Comparison of ENCODE assay signal across 9 cellular contexts in the genomic region with DNA sequence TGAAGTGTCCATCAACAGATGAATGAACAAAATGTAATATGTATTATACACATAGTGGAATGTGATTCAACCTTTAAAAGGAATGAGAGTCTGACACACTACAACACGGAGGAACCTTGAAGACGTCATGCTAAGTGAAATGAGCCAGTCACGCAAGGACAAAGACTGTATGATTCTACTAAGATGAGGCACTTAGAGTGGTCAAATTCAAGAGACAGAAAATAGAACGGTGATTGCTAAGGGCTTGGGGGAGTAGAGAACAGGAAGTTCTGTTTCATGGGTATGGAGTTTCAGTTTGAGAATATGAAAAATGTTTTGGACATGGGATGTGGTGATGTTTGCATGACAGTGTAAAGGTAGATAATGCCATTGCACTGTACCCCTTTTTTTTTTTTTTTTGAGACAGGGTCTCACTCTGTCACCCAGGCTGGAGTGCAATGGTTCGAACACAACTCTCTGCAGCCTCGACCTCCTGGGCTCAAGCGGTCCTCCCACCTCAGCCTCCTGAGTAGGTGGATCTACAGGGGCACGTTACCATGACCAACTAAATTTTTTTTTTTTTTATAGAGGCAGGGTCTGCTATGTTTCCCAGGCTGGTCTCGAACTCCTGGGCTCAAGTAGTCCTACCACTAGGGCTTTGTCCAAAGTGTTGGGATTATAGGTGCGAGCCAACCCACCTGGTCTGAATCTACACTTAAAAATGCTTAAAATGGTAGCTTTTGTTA. TPM values are rescaled to one million over a fixed set of nuclear protein-coding genes. Genes with fewer than 3 reads are reported as not detected.
DNase-seq lines count a peak whose midpoint lies in the region; ATAC-seq, FAIRE-seq and TF ChIP-seq lines count a peak whose summit lies in the region.
"Had no signal": no experiment of that assay in that cellular context is flagged by ENCODE, and none has a peak within 500 bp of the region (broad histone marks: within the 10 kb centered on the region; RNA-seq: fewer than 3 reads in every experiment).

No MANE protein-coding gene starts in this region.

- H3K27me3 ChIP-seq in BLaER1 treated with 17β-estradiol and CSF1 and Interleukin-3, amounts not matched to agents 10 nM and 100 nM = peaks cover 0 to 36% (median 0%) of the 10 kb centered on the region in 11 experiments; a peak in 5 of 22 replicates
- H3K27me3 ChIP-seq in A673 (replicated peaks; ENCODE audit: insufficient read depth, low read depth, low read length, poor library complexity) (no peaks in the 10 kb centered on the region), GM23248 (replicated peaks; ENCODE audit: insufficient read depth) (no peaks in the 10 kb centered on the region)

- H3K4me3 Mint-ChIP-seq in activated CD4-positive, alpha-beta memory T cell treated with anti-CD3 and anti-CD28 coated beads, Interleukin-2, amount 10 ng/mL, durations not matched to agents 7 days and 5 days = peak overlapping the region; percentile 69

- CTCF ChIA-PET in activated CD4-positive, alpha-beta memory T cell treated with anti-CD3 and anti-CD28 coated beads, Interleukin-2, amount 10 ng/mL, durations not matched to agents 7 days and 5 days (lab: Charles Lee) = interaction anchor here (1.2 to 1.6 kb wide), 4 partner anchors 38 to 240 kb away, joined by 3 to 5 read pairs (median 3); no protein-coding TSS in a partner anchor
- CTCF ChIA-PET in A673 (lab: Charles Lee) = no interaction called here

- peaks cover 80 to 95% (median 93%) of the 10 kb centered on the region in 10 experiments for H3K4me1 ChIP-seq in BLaER1 treated with 17β-estradiol and CSF1 and Interleukin-3, amounts not matched to agents 10 nM and 100 nM
- H3K4me1 ChIP-seq in A673 (ENCODE audit: insufficient read depth, low read length, poor library complexity, severe bottlenecking) (peaks cover 7% of the 10 kb centered on the region), GM23248 (ENCODE audit: insufficient read depth) (peaks cover 4% of the 10 kb centered on the region; the same call in 1 of the 2 replicates)

- no peaks in the 10 kb centered on the region for H3K9me3 Mint-ChIP-seq in activated CD4-positive, alpha-beta memory T cell treated with anti-CD3 and anti-CD28 coated beads, Interleukin-2, amount 10 ng/mL, durations not matched to agents 7 days and 5 days

- H3K9me2 ChIP-seq in GM23248 (ENCODE audit: insufficient read depth) = no peaks in the 10 kb centered on the region

- H3K27ac Mint-ChIP-seq in activated CD4-positive, alpha-beta memory T cell treated with anti-CD3 and anti-CD28 coated beads, Interleukin-2, amount 10 ng/mL, durations not matched to agents 7 days and 5 days = peak overlapping the region; percentile 90

- H2AFZ ChIP-seq in GM23248 = no peak overlapping the region

- peak overlapping the region; percentile 87 to 100 (median 98) for H3K4me2 ChIP-seq in BLaER1 treated with 17β-estradiol and CSF1 and Interleukin-3, amounts not matched to agents 10 nM and 100 nM
- H3K4me2 ChIP-seq in GM23248 (ENCODE audit: unreplicated experiment) = no peak overlapping the region

- POLR2A ChIA-PET in activated CD4-positive, alpha-beta memory T cell treated with anti-CD3 and anti-CD28 coated beads, Interleukin-2, amount 10 ng/mL, durations not matched to agents 7 days and 5 days (lab: Charles Lee) = interaction anchor here (1.0 to 3.1 kb wide), 3 partner anchors 53 to 126 kb away, joined by 3 to 23 read pairs (median 3); a partner anchor contains a TSS
- POLR2A ChIA-PET in A673 (lab: Charles Lee; ENCODE audit: low non-redundant PET) = no interaction called here

- in situ Hi-C loops in GM23248 (cut with MboI) = no loop called here

- 0 out of 2 replicates have a peak, but pooled peaks cover 7% of the 10 kb centered on the region for H3F3A ChIP-seq in GM23248 (ENCODE audit: insufficient read depth)

- ATAC-seq in HG03135 (IDR thresholded peaks at IDR 0.05; ENCODE audit: unreplicated experiment) = peak; percentile 44

- peaks cover 75% of the 10 kb centered on the region for H3K4me1 Mint-ChIP-seq in activated CD4-positive, alpha-beta memory T cell treated with anti-CD3 and anti-CD28 coated beads, Interleukin-2, amount 10 ng/mL, durations not matched to agents 7 days and 5 days

- peaks cover 0 to 40% (median under 1%) of the 10 kb centered on the region in 11 experiments; a peak in 5 of 22 replicates for H4K20me1 ChIP-seq in BLaER1 treated with 17β-estradiol and CSF1 and Interleukin-3, amounts not matched to agents 10 nM and 100 nM
- no peaks in the 10 kb centered on the region for H4K20me1 ChIP-seq in GM23248 (ENCODE audit: insufficient read depth)

- no peaks in the 10 kb centered on the region for H3K36me3 Mint-ChIP-seq in activated CD4-positive, alpha-beta memory T cell treated with anti-CD3 and anti-CD28 coated beads, Interleukin-2, amount 10 ng/mL, durations not matched to agents 7 days and 5 days (ENCODE audit: low read depth)

- WGBS in GM23248 (ENCODE audit: low coverage in 1 of 2, low lambda C conversion rate in 2 of 2, missing lambda C conversion rate in 2 of 2), 2 experiments = 78% methylated on average over 10 of the region's 10 CpGs

- no peak for TF ChIP-seq CTCF in A673 (conservative IDR thresholded peaks at IDR 0.05; ENCODE audit: low read depth, low read length)

- intact Hi-C loops in A673 (cut with micrococcal nuclease; ENCODE audit: unreplicated experiment) = no loop called here

- DNase-seq in GM19239 (ENCODE audit: insufficient read length, low spot score) (no peak), caudate nucleus (lab: John Stamatoyannopoulos, UW) (no peak), A673 (ENCODE audit: low spot score) (no peak), NCI-H128 (lab: John Stamatoyannopoulos, UW; ENCODE audit: unreplicated experiment) (no peak), GM23248 (no peak)
- peak; percentile 24 for DNase-seq in activated CD4-positive, alpha-beta memory T cell treated with anti-CD3 and anti-CD28 coated beads, Interleukin-2, amount 10 ng/mL, durations not matched to agents 7 days and 5 days
- DNase-seq: NCI-H226 had no signal

- no peaks in the 10 kb centered on the region for H3K36me3 ChIP-seq in BLaER1 treated with 17β-estradiol and CSF1 and Interleukin-3, amounts not matched to agents 10 nM and 100 nM
- H3K36me3 ChIP-seq in A673 (ENCODE audit: insufficient read depth, low read length, poor library complexity, severe bottlenecking) (no peaks in the 10 kb centered on the region), GM23248 (ENCODE audit: low read depth) (no peaks in the 10 kb centered on the region)

- peaks cover 4% of the 10 kb centered on the region; the same call in 1 of the 2 replicates for H3K79me2 ChIP-seq in GM23248 (ENCODE audit: insufficient read depth)

- no TSS peak for BruUV-seq in A673 (replicated peaks; lab: Mats Ljungman, UMichigan)

- H3K9ac ChIP-seq in BLaER1 treated with 17β-estradiol and CSF1 and Interleukin-3, amounts not matched to agents 10 nM and 100 nM = peak overlapping the region in 2 of 11 experiments; percentile 11 to 24; a peak in 2 of 22 replicates
- H3K9ac ChIP-seq in GM23248 = no peak overlapping the region

- no peaks in the 10 kb centered on the region for H3K9me3 ChIP-seq in BLaER1 treated with 17β-estradiol and CSF1 and Interleukin-3, amounts not matched to agents 10 nM and 100 nM (replicated peaks in 1 of 11)
- H3K9me3 ChIP-seq in A673 (ENCODE audit: low read depth, low read length, poor library complexity, severe bottlenecking) (no peaks in the 10 kb centered on the region), GM23248 (ENCODE audit: low read depth) (no peaks in the 10 kb centered on the region)

- no peak overlapping the region for H3K4me3 ChIP-seq in BLaER1 treated with 17β-estradiol and CSF1 and Interleukin-3, amounts not matched to agents 10 nM and 100 nM
- H3K4me3 ChIP-seq in A673 (ENCODE audit: low read depth, low read length, poor library complexity, severe bottlenecking) (no peak overlapping the region), GM23248 (no peak overlapping the region)

- FAIRE-seq in GM19239 (lab: Jason Lieb, UNC) = peak; percentile 99

- peak overlapping the region in 8 of 11 experiments; percentile 27 to 95 (median 93); a peak in 12 of 22 replicates for H3K27ac ChIP-seq in BLaER1 treated with 17β-estradiol and CSF1 and Interleukin-3, amounts not matched to agents 10 nM and 100 nM
- H3K27ac ChIP-seq in caudate nucleus (ENCODE audit: low read depth, low read length) (no peak overlapping the region), A673 (ENCODE audit: low read depth, low read length, poor library complexity, severe bottlenecking) (no peak overlapping the region), GM23248 (no peak overlapping the region)

- no peaks in the 10 kb centered on the region for H3K27me3 Mint-ChIP-seq in activated CD4-positive, alpha-beta memory T cell treated with anti-CD3 and anti-CD28 coated beads, Interleukin-2, amount 10 ng/mL, durations not matched to agents 7 days and 5 days

RNA-seq across cellular contexts. Expression of a gene that starts 2.9 kb away (rescaled TPM):
- 1 to 10 TPM; 9.1 to 9.7 TPM for total RNA-seq in activated CD4-positive, alpha-beta memory T cell treated with anti-CD3 and anti-CD28 coated beads, Interleukin-2, amount 10 ng/mL, durations not matched to agents 7 days and 5 days
- 10.1 and 10.3 TPM in 2 replicates for total RNA-seq in A673 (2021)
- total RNA-seq in GM23248 (2014; rRNA removed; shearing (Covaris generic)) = 17.7 and 20.6 TPM in 2 replicates
- polyA plus RNA-seq in GM23248 (2016; fragmentation: Nextera tagmentation; extraction: Ambion mirVana) = 3.9 and 4.6 TPM in 2 replicates

RNA-seq across cellular contexts. Expression of a gene that starts 3.2 kb away (rescaled TPM):
- 10 to 100 TPM; 12.3 to 12.4 TPM for total RNA-seq in activated CD4-positive, alpha-beta memory T cell treated with anti-CD3 and anti-CD28 coated beads, Interleukin-2, amount 10 ng/mL, durations not matched to agents 7 days and 5 days
- total RNA-seq in A673 (2021) = not detected in 2 replicates
- total RNA-seq in GM23248 (2014; rRNA removed; shearing (Covaris generic)) = not detected in 2 replicates
- polyA plus RNA-seq in GM23248 (2016; fragmentation: Nextera tagmentation; extraction: Ambion mirVana) = 0.05 and 0.18 TPM in 2 replicates

RNA-seq across cellular contexts. Expression of a gene that starts 52.9 kb away (rescaled TPM):
- 1 to 10 TPM; 2.5 to 3.4 TPM for total RNA-seq in activated CD4-positive, alpha-beta memory T cell treated with anti-CD3 and anti-CD28 coated beads, Interleukin-2, amount 10 ng/mL, durations not matched to agents 7 days and 5 days
- total RNA-seq in A673 (2021) = 14.3 and 19.0 TPM in 2 replicates
- 51.6 and 60.5 TPM in 2 replicates for total RNA-seq in GM23248 (2014; rRNA removed; shearing (Covaris generic))
- polyA plus RNA-seq in GM23248 (2016; fragmentation: Nextera tagmentation; extraction: Ambion mirVana) = 44.6 and 47.1 TPM in 2 replicates

Comparison
In these comparisons a context has a peak if more than half of its experiments do, and no peak if none do; other contexts are left out.
1. H3K27ac ChIP-seq: peak in BLaER1 treated with 17β-estradiol and CSF1 and Interleukin-3, amounts not matched to agents 10 nM and 100 nM (8 of 11); none in caudate nucleus (single experiment), A673 (single experiment) and GM23248 (single experiment).
2. RNA of a gene that starts 3.2 kb away (total RNA-seq): 12.3 to 12.4 TPM in activated CD4-positive, alpha-beta memory T cell treated with anti-CD3 and anti-CD28 coated beads, Interleukin-2, amount 10 ng/mL, durations not matched to agents 7 days and 5 days; not detected in A673 and not detected in GM23248; every median in the first group is over 10 times any median in the second.